In genomic region chrX:16077811-16078210, GRCh38 we compare ENCODE assay signal across 20 cellular contexts. TPM values are rescaled to one million over a fixed set of nuclear protein-coding genes. Genes with fewer than 3 reads are reported as not detected.
DNase-seq lines count a peak whose midpoint lies in the region; ATAC-seq, FAIRE-seq and TF ChIP-seq lines count a peak whose summit lies in the region.
"Had no signal": no experiment of that assay in that cellular context is flagged by ENCODE, and none has a peak within 500 bp of the region (broad histone marks: within the 10 kb centered on the region; RNA-seq: fewer than 3 reads in every experiment).

No MANE protein-coding gene starts in this region.

- H3K9ac ChIP-seq in iPS-20b (ENCODE audit: low read depth, low read length) = peak overlapping the region; percentile 7; the same call in 1 of the 2 replicates
- H3K9ac ChIP-seq: BLaER1 treated with 17β-estradiol and CSF1 and Interleukin-3, amounts not matched to agents 10 nM and 100 nM had no signal

- ATAC-seq in GM23338 = no peak
- no peak for ATAC-seq in pancreas
- no peak for ATAC-seq in GM19324 (IDR thresholded peaks at IDR 0.05; ENCODE audit: low FRiP score, unreplicated experiment)
- no peak for ATAC-seq in HG03025 (IDR thresholded peaks at IDR 0.05; ENCODE audit: low FRiP score, unreplicated experiment)
- no peak for ATAC-seq in stimulated activated effector memory CD8-positive, alpha-beta T cell treated with anti-CD3 and anti-CD28 coated beads, Interleukin-12 subunit alpha, Interleukin-12 subunit beta, amount 100 ng/mL, for 72 hours
- ATAC-seq: CD8-positive, alpha-beta T cell had no signal

- no peaks in the 10 kb centered on the region for H3K27me3 ChIP-seq in GM23338 (ENCODE audit: insufficient read depth)
- H3K27me3 ChIP-seq in iPS-20b (ENCODE audit: insufficient read depth, low read length) = no peaks in the 10 kb centered on the region
- H3K27me3 ChIP-seq in pancreas = no peaks in the 10 kb centered on the region

- H3K27ac Mint-ChIP-seq in GM23338 = peak overlapping the region; percentile 51; the same call in 1 of the 2 replicates
- no peak overlapping the region for H3K27ac Mint-ChIP-seq in stimulated activated effector memory CD8-positive, alpha-beta T cell treated with anti-CD3 and anti-CD28 coated beads, Interleukin-12 subunit alpha, Interleukin-12 subunit beta, amount 100 ng/mL, for 72 hours
- H3K27ac Mint-ChIP-seq: B cell; CD4-positive, alpha-beta T cell; CD8-positive, alpha-beta T cell had no signal

- WGBS in pancreas, 2 donors = 77 to 91% methylated on average over 2 of the region's 2 CpGs

- peak; percentile 82 for FAIRE-seq in pancreas (lab: Jason Lieb, UNC)
- FAIRE-seq: A204.1, G401.6, GM12891 had no signal

- no peaks in the 10 kb centered on the region for H3F3A ChIP-seq in GM23338 (replicated peaks; ENCODE audit: low read depth)

- H3K27ac ChIP-seq in GM23338 (ENCODE audit: low read depth) (no peak overlapping the region), iPS-20b (ENCODE audit: low read length) (no peak overlapping the region), pancreas (no peak overlapping the region)
- H3K27ac ChIP-seq: BLaER1 treated with 17β-estradiol and CSF1 and Interleukin-3, amounts not matched to agents 10 nM and 100 nM; C4-2B had no signal

- intact Hi-C loops in pancreas (cut with DNase I) = no loop called here

- H3K4me2 ChIP-seq in GM23338 = no peak overlapping the region
- H3K4me2 ChIP-seq: BLaER1 treated with 17β-estradiol and CSF1 and Interleukin-3, amounts not matched to agents 10 nM and 100 nM had no signal

- no peaks in the 10 kb centered on the region for H3K79me2 ChIP-seq in GM23338 (replicated peaks; ENCODE audit: insufficient read depth)

- H3K4me3 ChIP-seq in GM23338 = no peak overlapping the region
- H3K4me3 ChIP-seq in iPS-20b (ENCODE audit: low read length) = no peak overlapping the region
- H3K4me3 ChIP-seq in pancreas = no peak overlapping the region
- H3K4me3 ChIP-seq: BLaER1 treated with 17β-estradiol and CSF1 and Interleukin-3, amounts not matched to agents 10 nM and 100 nM had no signal

- H3K36me3 ChIP-seq in GM23338 (ENCODE audit: insufficient read depth) (no peaks in the 10 kb centered on the region), iPS-20b (ENCODE audit: insufficient read depth, low read depth, low read length) (no peaks in the 10 kb centered on the region), pancreas (no peaks in the 10 kb centered on the region)
- H3K36me3 ChIP-seq: BLaER1 treated with 17β-estradiol and CSF1 and Interleukin-3, amounts not matched to agents 10 nM and 100 nM had no signal

- no peaks in the 10 kb centered on the region for H3K9me2 ChIP-seq in GM23338 (ENCODE audit: insufficient read depth)

- H3K4me1 Mint-ChIP-seq in GM23338 = peaks cover 11% of the 10 kb centered on the region
- H3K4me1 Mint-ChIP-seq in stimulated activated effector memory CD8-positive, alpha-beta T cell treated with anti-CD3 and anti-CD28 coated beads, Interleukin-12 subunit alpha, Interleukin-12 subunit beta, amount 100 ng/mL, for 72 hours = no peaks in the 10 kb centered on the region
- H3K4me1 Mint-ChIP-seq: B cell had no signal

- H4K20me1 ChIP-seq in GM23338 (replicated peaks; ENCODE audit: insufficient read depth) = no peaks in the 10 kb centered on the region
- H4K20me1 ChIP-seq: BLaER1 treated with 17β-estradiol and CSF1 and Interleukin-3, amounts not matched to agents 10 nM and 100 nM had no signal

- no peak for TF ChIP-seq CTCF in GM23338 (conservative IDR thresholded peaks at IDR 0.05; ENCODE audit: low read depth in 2 of 2)
- no peak for TF ChIP-seq CTCF in pancreas (IDR thresholded peaks at IDR 0.05)

- H3K9me3 Mint-ChIP-seq in GM23338 = no peaks in the 10 kb centered on the region
- H3K9me3 Mint-ChIP-seq in stimulated activated effector memory CD8-positive, alpha-beta T cell treated with anti-CD3 and anti-CD28 coated beads, Interleukin-12 subunit alpha, Interleukin-12 subunit beta, amount 100 ng/mL, for 72 hours = no peaks in the 10 kb centered on the region
- H3K9me3 Mint-ChIP-seq: CD4-positive, alpha-beta T cell; CD8-positive, alpha-beta T cell had no signal

- H3K4me1 ChIP-seq in GM23338 (ENCODE audit: insufficient read depth) (peaks cover 7% of the 10 kb centered on the region), iPS-20b (ENCODE audit: insufficient read depth, low read length) (peaks cover 3% of the 10 kb centered on the region; the same call in 1 of the 2 replicates), pancreas (no peaks in the 10 kb centered on the region)
- H3K4me1 ChIP-seq: BLaER1 treated with 17β-estradiol and CSF1 and Interleukin-3, amounts not matched to agents 10 nM and 100 nM; Caco-2 had no signal

- H3K9me3 ChIP-seq in iPS-20b (ENCODE audit: insufficient read depth, low read depth, low read length) (no peaks in the 10 kb centered on the region), pancreas (no peaks in the 10 kb centered on the region)
- H3K9me3 ChIP-seq: BLaER1 treated with 17β-estradiol and CSF1 and Interleukin-3, amounts not matched to agents 10 nM and 100 nM; Caco-2 had no signal

- H3K27me3 Mint-ChIP-seq in GM23338 (ENCODE audit: insufficient read depth, low read depth, poor library complexity) = no peaks in the 10 kb centered on the region
- H3K27me3 Mint-ChIP-seq: B cell; CD4-positive, alpha-beta T cell had no signal

- peak overlapping the region; percentile 35; the same call in 1 of the 2 replicates for H2AFZ ChIP-seq in GM23338

- H3K36me3 Mint-ChIP-seq in GM23338 (ENCODE audit: low read depth) = peaks cover 5% of the 10 kb centered on the region; the same call in 1 of the 3 replicates
- no peaks in the 10 kb centered on the region for H3K36me3 Mint-ChIP-seq in stimulated activated effector memory CD8-positive, alpha-beta T cell treated with anti-CD3 and anti-CD28 coated beads, Interleukin-12 subunit alpha, Interleukin-12 subunit beta, amount 100 ng/mL, for 72 hours
- H3K36me3 Mint-ChIP-seq: CD8-positive, alpha-beta T cell had no signal

- no peak overlapping the region for H3K4me3 Mint-ChIP-seq in GM23338
- H3K4me3 Mint-ChIP-seq in stimulated activated effector memory CD8-positive, alpha-beta T cell treated with anti-CD3 and anti-CD28 coated beads, Interleukin-12 subunit alpha, Interleukin-12 subunit beta, amount 100 ng/mL, for 72 hours = no peak overlapping the region
- H3K4me3 Mint-ChIP-seq: B cell; CD4-positive, alpha-beta T cell; CD8-positive, alpha-beta T cell had no signal

- DNase-seq in GM23338 (ENCODE audit: low spot score) (no peak), pancreas (no peak)
- DNase-seq in stimulated activated effector memory CD8-positive, alpha-beta T cell treated with anti-CD3 and anti-CD28 coated beads, Interleukin-12 subunit alpha, Interleukin-12 subunit beta, amount 100 ng/mL, for 72 hours (ENCODE audit: low spot score in 2 of 2) = no peak
- DNase-seq: 8988T; AML-193; Caco-2; Calu3; CD4-positive, alpha-beta T cell; CD8-positive, alpha-beta T cell; DMS79 treated with DMSO at 0.1 percent for 48 hours; GF-D8 had no signal

TF ChIP-seq in GM23338, 12 proteins besides CTCF, POLR2A, EP300 and RAD21:
- no peak for TF ChIP-seq CREB1 (CRISPR knock-in tag; IDR thresholded peaks at IDR 0.05; ENCODE audit: low read depth)
- TF ChIP-seq, protein P1, sequence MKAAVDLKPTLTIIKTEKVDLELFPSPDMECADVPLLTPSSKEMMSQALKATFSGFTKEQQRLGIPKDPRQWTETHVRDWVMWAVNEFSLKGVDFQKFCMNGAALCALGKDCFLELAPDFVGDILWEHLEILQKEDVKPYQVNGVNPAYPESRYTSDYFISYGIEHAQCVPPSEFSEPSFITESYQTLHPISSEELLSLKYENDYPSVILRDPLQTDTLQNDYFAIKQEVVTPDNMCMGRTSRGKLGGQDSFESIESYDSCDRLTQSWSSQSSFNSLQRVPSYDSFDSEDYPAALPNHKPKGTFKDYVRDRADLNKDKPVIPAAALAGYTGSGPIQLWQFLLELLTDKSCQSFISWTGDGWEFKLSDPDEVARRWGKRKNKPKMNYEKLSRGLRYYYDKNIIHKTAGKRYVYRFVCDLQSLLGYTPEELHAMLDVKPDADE (IDR thresholded peaks at IDR 0.05) = no peak

RNA-seq across cellular contexts. Expression of gene GRPR, which starts 45.6 kb away (rescaled TPM):
- 14.3 and 16.5 TPM in 2 replicates for total RNA-seq in GM23338 (2014; rRNA removed; shearing (Covaris generic))
- polyA plus RNA-seq in GM23338 (2016; fragmentation: Nextera tagmentation; extraction: Ambion mirVana) (9.5 and 13.4 TPM in 2 replicates), pancreas (1 to 10 TPM; 1.4 to 2.9 TPM)
- total RNA-seq in pancreas = 10 to 100 TPM in 3 of 6 donors, 1 to 10 TPM in 3; 7.1 to 32.4 (median 9.3) TPM
- total RNA-seq: Caco-2 had no signal
